ENCODE assay signal across 24 cellular contexts in genomic region chr11:28535677-28536076, GRCh38.
"Had no signal": no experiment of that assay in that cellular context is flagged by ENCODE, and none has a peak within 500 bp of the region (broad histone marks: within the 10 kb centered on the region; RNA-seq: fewer than 3 reads in every experiment).

No MANE protein-coding gene starts in this region.

- DNase-seq: cortex of kidney; dorsolateral prefrontal cortex; effector CD8-positive, alpha-beta T cell; esophagus squamous epithelium; foreskin fibroblast; kidney; left colon; left ventricle myocardium superior; mesendoderm; naive B cell; occipital lobe; pancreas; right cardiac atrium; stimulated activated CD4-positive, alpha-beta T cell treated with anti-CD3 and anti-CD28 coated beads, Interleukin-2, amount 100 ng/mL, for 48 hours; stimulated activated naive CD4-positive, alpha-beta T cell treated with Interleukin-2 at 50 U/mL for 16 hours; thyroid gland; upper lobe of left lung; uterus had no signal

- ATAC-seq: left colon, left ventricle myocardium superior, pancreas, right cardiac atrium had no signal

- H3K27ac ChIP-seq: dorsolateral prefrontal cortex, esophagus squamous epithelium, hepatocyte, pancreas, suprapubic skin, thyroid gland, upper lobe of left lung, uterus had no signal

- H3K9me3 Mint-ChIP-seq: naive B cell had no signal

- H3K36me3 Mint-ChIP-seq: naive B cell had no signal

- H3K9me3 ChIP-seq: esophagus squamous epithelium, pancreas, suprapubic skin, thyroid gland, upper lobe of left lung, uterus had no signal

- H3K4me3 Mint-ChIP-seq: naive B cell, nephron had no signal

- H3K4me1 Mint-ChIP-seq: naive B cell, nephron had no signal

- H3K27me3 ChIP-seq: dorsolateral prefrontal cortex, esophagus squamous epithelium, hepatocyte, pancreas, suprapubic skin, thyroid gland, upper lobe of left lung, uterus had no signal

- H3K27ac Mint-ChIP-seq: naive B cell, nephron, progenitor cell of endocrine pancreas had no signal

- H3K4me3 ChIP-seq: dorsolateral prefrontal cortex, esophagus squamous epithelium, hepatocyte, lung, pancreas, smooth muscle cell, suprapubic skin, thyroid gland, upper lobe of left lung, uterus had no signal

- H3K27me3 Mint-ChIP-seq: naive B cell, progenitor cell of endocrine pancreas had no signal

- H3K4me1 ChIP-seq: esophagus squamous epithelium, pancreas, suprapubic skin, thyroid gland, upper lobe of left lung, uterus had no signal

- H3K36me3 ChIP-seq: esophagus squamous epithelium, pancreas, suprapubic skin, thyroid gland, upper lobe of left lung, uterus had no signal
